8 cellular contexts compared by ENCODE assay signal in the genomic region with DNA sequence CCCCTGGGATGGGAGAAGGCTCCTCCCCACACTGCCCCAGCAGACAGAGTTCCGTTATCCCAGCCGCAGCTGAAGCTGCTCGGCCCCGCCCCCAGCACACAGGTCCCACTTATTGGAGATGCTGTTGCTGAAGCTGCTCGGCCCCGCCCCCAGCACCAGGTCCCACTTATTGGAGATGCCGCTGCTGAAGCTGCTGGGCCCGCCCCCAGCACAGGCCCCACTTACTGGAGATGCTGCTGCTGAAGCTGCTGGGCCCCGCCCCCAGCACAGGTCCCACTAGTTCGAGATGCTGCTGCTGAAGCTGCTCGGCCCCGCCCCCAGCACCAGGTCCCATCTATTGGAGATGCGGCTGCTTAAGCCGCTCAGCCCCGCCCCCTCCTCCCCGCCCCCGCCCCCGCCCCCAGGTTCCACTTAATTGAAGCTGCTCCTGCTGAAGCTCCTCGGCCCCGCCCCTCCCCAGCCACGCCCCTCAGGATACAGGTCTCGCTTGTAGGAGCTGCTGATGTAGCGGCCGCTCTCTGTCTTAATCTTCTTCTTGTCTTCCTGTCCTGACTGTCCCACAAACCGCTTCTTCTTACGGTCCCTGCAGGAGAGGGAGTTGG. TPM values are rescaled to one million over a fixed set of nuclear protein-coding genes. Genes with fewer than 3 reads are reported as not detected.
DNase-seq lines count a peak whose midpoint lies in the region; ATAC-seq, FAIRE-seq and TF ChIP-seq lines count a peak whose summit lies in the region.
"Had no signal": no experiment of that assay in that cellular context is flagged by ENCODE, and none has a peak within 500 bp of the region (broad histone marks: within the 10 kb centered on the region; RNA-seq: fewer than 3 reads in every experiment).

No MANE protein-coding gene starts in this region.

- H3K36me3 ChIP-seq in bronchial epithelial cell (ENCODE audit: control insufficient read depth, insufficient read depth, low read length): peaks cover 34% of the 10 kb centered on the region

- no peak for ATAC-seq in GM19324 (IDR thresholded peaks at IDR 0.05; ENCODE audit: low FRiP score, unreplicated experiment)
- ATAC-seq in left lobe of liver: no peak
- no peak for ATAC-seq in GM19467 (IDR thresholded peaks at IDR 0.05; ENCODE audit: unreplicated experiment)
- ATAC-seq: activated CD4-positive, CD25-positive, alpha-beta regulatory T cell treated with anti-CD3 and anti-CD28 coated beads, Interleukin-2, amount 50 U/mL, for 24 hours had no signal

- TF ChIP-seq CTCF in bronchial epithelial cell (IDR thresholded peaks at IDR 0.05; ENCODE audit: insufficient read depth, low read length, severe bottlenecking): no peak

- DNase-seq in DMS114 treated with DMSO at 0.1 percent for 48 hours (lab: John Stamatoyannopoulos, UW; ENCODE audit: unreplicated experiment) (peak; percentile 26), MV-4-11 (lab: John Stamatoyannopoulos, UW) (peak; percentile 21), bronchial epithelial cell (ENCODE audit: low read depth) (peak; percentile 9), left lobe of liver (ENCODE audit: low spot score) (no peak)

- H3K27me3 ChIP-seq in bronchial epithelial cell (ENCODE audit: control insufficient read depth, insufficient read depth, low read length): no peaks in the 10 kb centered on the region

- H3K4me3 ChIP-seq in bronchial epithelial cell (ENCODE audit: low read depth, low read length): no peak overlapping the region

- no peak for FAIRE-seq in bronchial epithelial cell (lab: Jason Lieb, UNC)
- FAIRE-seq: keratinocyte had no signal

RNA-seq across cellular contexts. Expression of a gene that starts 12.0 kb away (rescaled TPM):
- total RNA-seq in bronchial epithelial cell (not detected in 2 replicates), left lobe of liver (not detected)

RNA-seq across cellular contexts. Expression of a gene that starts 23.8 kb away (rescaled TPM):
- total RNA-seq in bronchial epithelial cell (31.4 and 40.5 TPM in 2 replicates), left lobe of liver (33.5 TPM)

RNA-seq across cellular contexts. Expression of a gene that starts 24.0 kb away (rescaled TPM):
- total RNA-seq in bronchial epithelial cell: 14.6 and 17.6 TPM in 2 replicates
- total RNA-seq in left lobe of liver: 28.4 TPM

RNA-seq across cellular contexts. Expression of a gene that starts 26.0 kb away (rescaled TPM):
- 0.26 and 2.3 TPM in 2 replicates for total RNA-seq in bronchial epithelial cell
- total RNA-seq in left lobe of liver: 0.25 TPM

RNA-seq across cellular contexts. Expression of a gene that starts 59.7 kb away (rescaled TPM):
- total RNA-seq in bronchial epithelial cell: 9.0 and 11.3 TPM in 2 replicates
- 33.1 TPM for total RNA-seq in left lobe of liver
